In the genomic region with DNA sequence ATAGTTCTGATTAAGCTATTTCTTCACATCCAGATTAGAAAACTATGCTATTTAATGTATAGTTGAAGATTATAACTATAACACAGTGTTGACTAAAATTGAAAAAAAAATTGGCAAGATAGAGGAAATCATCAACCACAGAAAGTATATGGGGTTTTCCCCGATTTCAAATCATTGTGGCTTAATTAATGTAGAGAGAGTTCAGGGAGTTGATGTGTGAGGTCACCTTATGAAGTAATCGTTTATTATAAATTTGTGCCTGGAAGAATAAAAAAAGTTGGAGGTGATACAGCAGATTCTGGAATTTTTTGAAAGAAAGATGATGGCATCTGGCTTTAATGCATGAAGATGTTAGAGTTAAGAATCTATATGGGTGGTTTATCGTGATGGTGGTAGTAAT, we compare ENCODE assay signal across 21 cellular contexts.
A peak's percentile ranks its signal among the peaks of the same experiment; 100 is the strongest.
DNase-seq lines count a peak whose midpoint lies in the region; ATAC-seq, FAIRE-seq and TF ChIP-seq lines count a peak whose summit lies in the region.
"Had no signal": no experiment of that assay in that cellular context is flagged by ENCODE, and none has a peak within 500 bp of the region (broad histone marks: within the 10 kb centered on the region; RNA-seq: fewer than 3 reads in every experiment).

No MANE protein-coding gene starts in this region.

- no peak for TF ChIP-seq CTCF in fibroblast of pulmonary artery (IDR thresholded peaks at IDR 0.05; ENCODE audit: low read length, missing control alignments)
- TF ChIP-seq CTCF in CD4-positive, alpha-beta T cell (IDR thresholded peaks at IDR 0.05): no peak

- H3K4me3 ChIP-seq in fibroblast of pulmonary artery (replicated peaks; ENCODE audit: low read depth, low read length): no peak overlapping the region
- H3K4me3 ChIP-seq: left ventricle myocardium inferior, vagina had no signal

- no peaks in the 10 kb centered on the region for H3K27me3 ChIP-seq in CD4-positive, alpha-beta T cell (ENCODE audit: control insufficient read depth, insufficient read depth, low read length)
- H3K27me3 ChIP-seq: vagina had no signal

- POLR2A ChIA-PET in CD4-positive, alpha-beta T cell (lab: Charles Lee): no interaction called here

- CTCF ChIA-PET in CD4-positive, alpha-beta T cell (lab: Charles Lee): no interaction called here

- H3K9me3 ChIP-seq in CD4-positive, alpha-beta T cell (ENCODE audit: control insufficient read depth, low read length): no peaks in the 10 kb centered on the region
- H3K9me3 ChIP-seq: vagina had no signal

- H3K27me3 Mint-ChIP-seq in CD4-positive, alpha-beta T cell: peaks cover 4% of the 10 kb centered on the region
- H3K27me3 Mint-ChIP-seq: B cell, brain, naive B cell had no signal

- no peak for FAIRE-seq in HTR-8/SVneo (lab: Jason Lieb, UNC)
- FAIRE-seq: GM19239 had no signal

- H3K27ac Mint-ChIP-seq in CD4-positive, alpha-beta T cell: no peak overlapping the region
- H3K27ac Mint-ChIP-seq: activated CD8-positive, alpha-beta memory T cell treated with anti-CD3 and anti-CD28 coated beads, Interleukin-2, amount 10 ng/mL, durations not matched to agents 7 days and 5 days; B cell; brain; naive B cell; stimulated activated naive CD8-positive, alpha-beta T cell treated with anti-CD3 and anti-CD28 coated beads, Interleukin-15, Interleukin-2, amounts not matched to agents 100 ng/mL and 50 ng/mL, for 24 hours had no signal

- peaks cover 6% of the 10 kb centered on the region for H3K4me1 Mint-ChIP-seq in CD4-positive, alpha-beta T cell (ENCODE audit: low read depth)
- H3K4me1 Mint-ChIP-seq: brain had no signal

- no peak overlapping the region for H3K27ac ChIP-seq in CD4-positive, alpha-beta T cell (ENCODE audit: low read depth, low read length)
- H3K27ac ChIP-seq: left ventricle myocardium inferior, vagina had no signal

- ATAC-seq in GM18502 (IDR thresholded peaks at IDR 0.05; ENCODE audit: poor library complexity, unreplicated experiment): peak; percentile 76
- peak; percentile 60 for ATAC-seq in GM19438 (IDR thresholded peaks at IDR 0.05; ENCODE audit: low read depth, unreplicated experiment)
- ATAC-seq in HG03442 (IDR thresholded peaks at IDR 0.05; ENCODE audit: unreplicated experiment): peak; percentile 50
- no peak for ATAC-seq in CD4-positive, alpha-beta T cell (ENCODE audit: poor library complexity)
- no peak for ATAC-seq in GM19467 (IDR thresholded peaks at IDR 0.05; ENCODE audit: unreplicated experiment)
- ATAC-seq: activated CD8-positive, alpha-beta memory T cell treated with anti-CD3 and anti-CD28 coated beads, Interleukin-2, amount 10 ng/mL, durations not matched to agents 7 days and 5 days had no signal

- H3K36me3 Mint-ChIP-seq in CD4-positive, alpha-beta T cell (ENCODE audit: low read depth): no peaks in the 10 kb centered on the region
- H3K36me3 Mint-ChIP-seq: activated CD8-positive, alpha-beta memory T cell treated with anti-CD3 and anti-CD28 coated beads, Interleukin-2, amount 10 ng/mL, durations not matched to agents 7 days and 5 days; brain had no signal

- DNase-seq in fibroblast of pulmonary artery (ENCODE audit: low read depth) (peak; percentile 11), HTR-8/SVneo (ENCODE audit: insufficient read length, low spot score) (no peak), AG08396 (ENCODE audit: low spot score) (no peak)
- DNase-seq in CD4-positive, alpha-beta T cell: no peak
- DNase-seq: activated CD8-positive, alpha-beta memory T cell treated with anti-CD3 and anti-CD28 coated beads, Interleukin-2, amount 10 ng/mL, durations not matched to agents 7 days and 5 days; DMS153; left ventricle myocardium inferior; naive B cell; NCI-H2029; NCI-H524 treated with DMSO at 0.1 percent for 48 hours; RPMI8226; SW 1271 had no signal

- no peak overlapping the region for H3K4me3 Mint-ChIP-seq in CD4-positive, alpha-beta T cell
- H3K4me3 Mint-ChIP-seq: activated CD8-positive, alpha-beta memory T cell treated with anti-CD3 and anti-CD28 coated beads, Interleukin-2, amount 10 ng/mL, durations not matched to agents 7 days and 5 days; B cell; brain; naive B cell; stimulated activated naive CD8-positive, alpha-beta T cell treated with anti-CD3 and anti-CD28 coated beads, Interleukin-15, Interleukin-2, amounts not matched to agents 100 ng/mL and 50 ng/mL, for 24 hours had no signal

- intact Hi-C loops in CD4-positive, alpha-beta T cell (cut with DNase I, micrococcal nuclease): no loop called here

- peaks cover 4% of the 10 kb centered on the region for H3K9me3 Mint-ChIP-seq in CD4-positive, alpha-beta T cell

Comparison
In these comparisons a context has a peak if more than half of its experiments do, and no peak if none do; other contexts are left out.
1. ATAC-seq: peak in GM18502 (single experiment), GM19438 (single experiment) and HG03442 (single experiment); none in CD4-positive, alpha-beta T cell (single experiment) and GM19467 (single experiment).